In the genomic region with DNA sequence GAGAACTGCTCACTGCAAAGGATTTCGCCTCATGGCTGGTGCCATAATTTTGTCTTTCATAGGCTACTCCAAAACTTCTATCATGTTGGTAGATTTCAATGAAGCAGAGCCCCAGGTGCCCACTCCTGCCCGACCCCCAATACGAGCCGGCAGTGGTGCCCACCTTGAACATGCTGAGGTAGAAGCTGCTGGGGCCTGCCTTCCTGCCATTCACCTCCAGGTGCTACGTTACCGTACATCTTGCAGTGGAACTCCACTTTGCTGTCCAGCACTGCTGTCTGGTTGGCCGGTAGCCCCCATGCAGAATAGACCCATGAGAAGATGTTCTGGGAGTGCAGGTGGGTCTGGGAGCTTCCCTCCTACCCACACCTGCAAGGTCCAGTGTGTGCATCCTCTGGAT, we compare ENCODE assay signal across 3 cellular contexts.
"Had no signal": no experiment of that assay in that cellular context is flagged by ENCODE, and none has a peak within 500 bp of the region (broad histone marks: within the 10 kb centered on the region; RNA-seq: fewer than 3 reads in every experiment).

No MANE protein-coding gene starts in this region.

- ATAC-seq: GM12878 had no signal

- H3K4me3 ChIP-seq: GM12878 had no signal

- DNase-seq: GDM1, GF-D8 had no signal
